1 cellular context compared by ENCODE assay signal in genomic region chr11:235998-236773, GRCh38.
TF ChIP-seq lines count a peak whose summit lies in the region.

Gene SIRT3, minus strand, starts transcription at chr11:236342. Its CDS starts 14 bp downstream, at chr11:236328.

TF ChIP-seq in K562, 482 proteins besides CTCF, POLR2A, EP300 and RAD21 (continued from another document and continues in another):
- no peak for TF ChIP-seq NR2C2 (CRISPR knock-in tag; IDR thresholded peaks at IDR 0.05)
- peak; percentile 95 for TF ChIP-seq NR2C2 (tag; IDR thresholded peaks at IDR 0.05)
- TF ChIP-seq THRB (CRISPR knock-in tag; conservative IDR thresholded peaks at IDR 0.05), result no peak
- peak; percentile 37 for TF ChIP-seq FOSL1 (tag; conservative IDR thresholded peaks at IDR 0.05)
- no peak for TF ChIP-seq FOXJ3 (CRISPR knock-in tag; IDR thresholded peaks at IDR 0.05)
- TF ChIP-seq HOMEZ (CRISPR knock-in tag; IDR thresholded peaks at IDR 0.05), result no peak
- peak; percentile 66 for TF ChIP-seq CCNT2 (IDR thresholded peaks at IDR 0.05; ENCODE audit: borderline replicate concordance, extremely low read depth, insufficient read length, low read depth, low read length)
- TF ChIP-seq CBFA2T2 (conservative IDR thresholded peaks at IDR 0.05), result no peak
- TF ChIP-seq SMAD3 (CRISPR knock-in tag; conservative IDR thresholded peaks at IDR 0.05), result no peak
- peak; percentile 83; the same call in 1 of the 2 replicates for TF ChIP-seq PHF8 (IDR thresholded peaks at IDR 0.05; ENCODE audit: borderline replicate concordance, low read length)
- no peak for TF ChIP-seq ZNF830 (CRISPR knock-in tag; IDR thresholded peaks at IDR 0.05)
- TF ChIP-seq BRCA1 (IDR thresholded peaks at IDR 0.05), result no peak
- no peak for TF ChIP-seq BRCA1 (CRISPR knock-in tag; IDR thresholded peaks at IDR 0.05)
- no peak for TF ChIP-seq SAFB (IDR thresholded peaks at IDR 0.05; ENCODE audit: borderline replicate concordance, low read depth, low read length)
- TF ChIP-seq ATF2 (CRISPR knock-in tag; IDR thresholded peaks at IDR 0.05), result no peak
- peak; percentile 93 for TF ChIP-seq ZFX (CRISPR knock-in tag; IDR thresholded peaks at IDR 0.05)
- no peak for TF ChIP-seq SP2 (IDR thresholded peaks at IDR 0.05; ENCODE audit: extremely low read depth, low read depth, low read length, poor library complexity, severe bottlenecking)
- no peak for TF ChIP-seq NFATC3 (IDR thresholded peaks at IDR 0.05)
- TF ChIP-seq SUPT5H (IDR thresholded peaks at IDR 0.05), result peak; percentile 61; the same call in 1 of the 2 replicates
- TF ChIP-seq HDAC8 (tag; IDR thresholded peaks at IDR 0.05), result no peak
- TF ChIP-seq ZBTB49 (CRISPR knock-in tag; IDR thresholded peaks at IDR 0.05; ENCODE audit: borderline replicate concordance), result no peak
- TF ChIP-seq CEBPG (CRISPR knock-in tag; IDR thresholded peaks at IDR 0.05), result peak; percentile 22; the same call in 1 of the 2 replicates
- no peak for TF ChIP-seq CEBPG (tag; conservative IDR thresholded peaks at IDR 0.05 in 1 of 2, IDR thresholded peaks at IDR 0.05 in 1 of 2)
- peak; percentile 40; the same call in 1 of the 2 replicates for TF ChIP-seq SMARCA4 (IDR thresholded peaks at IDR 0.05)
- TF ChIP-seq ZNF507 (tag; conservative IDR thresholded peaks at IDR 0.05), result no peak
- TF ChIP-seq ZBTB12 (CRISPR knock-in tag; IDR thresholded peaks at IDR 0.05), result no peak
- no peak for TF ChIP-seq ID3 (CRISPR knock-in tag; IDR thresholded peaks at IDR 0.05)
- TF ChIP-seq ID3 (tag; IDR thresholded peaks at IDR 0.05), result 0 out of 2 replicates have a peak, but pooled peaks have one; percentile 22
- no peak for TF ChIP-seq TAF15 (IDR thresholded peaks at IDR 0.05; ENCODE audit: low read depth, low read length)
- TF ChIP-seq FOXJ2 (tag; IDR thresholded peaks at IDR 0.05), result no peak
- peak in 1 of 2 experiments; percentile 89; a peak in 2 of 4 replicates for TF ChIP-seq TRIM24 (IDR thresholded peaks at IDR 0.05)
- peak; percentile 46; the same call in 1 of the 2 replicates for TF ChIP-seq SIN3B (IDR thresholded peaks at IDR 0.05; ENCODE audit: low read depth)
- no peak for TF ChIP-seq ZNF384 (IDR thresholded peaks at IDR 0.05; ENCODE audit: low read depth, low read length)
- no peak for TF ChIP-seq NFXL1 (CRISPR knock-in tag; IDR thresholded peaks at IDR 0.05)
- peak; percentile 33; the same call in 1 of the 2 replicates for TF ChIP-seq ZFP1 (CRISPR knock-in tag; IDR thresholded peaks at IDR 0.05)
- no peak for TF ChIP-seq ZNF436 (CRISPR knock-in tag; IDR thresholded peaks at IDR 0.05)
- peak; percentile 62 for TF ChIP-seq HMGN3 (IDR thresholded peaks at IDR 0.05; ENCODE audit: borderline replicate concordance, extremely low read depth, insufficient read length, low read depth, low read length)
- no peak for TF ChIP-seq TFE3 (CRISPR knock-in tag; IDR thresholded peaks at IDR 0.05)
- no peak for TF ChIP-seq ATF6 (CRISPR knock-in tag; IDR thresholded peaks at IDR 0.05)
- no peak for TF ChIP-seq SREBF2 (CRISPR knock-in tag; IDR thresholded peaks at IDR 0.05)
- peak; percentile 47; the same call in 1 of the 2 replicates for TF ChIP-seq REST (CRISPR knock-in tag; IDR thresholded peaks at IDR 0.05; ENCODE audit: low read depth)
- TF ChIP-seq KDM4B (IDR thresholded peaks at IDR 0.05; ENCODE audit: borderline replicate concordance in 2 of 2, low read depth in 1 of 2), result no peak
- TF ChIP-seq ZEB2 (IDR thresholded peaks at IDR 0.05), result peak; percentile 81
- TF ChIP-seq ATF3 (IDR thresholded peaks at IDR 0.05), result no peak
- TF ChIP-seq ATF3 (CRISPR knock-in tag; conservative IDR thresholded peaks at IDR 0.05), result peak; percentile 62; the same call in 1 of the 2 replicates
- peak; percentile 54; the same call in 1 of the 2 replicates for TF ChIP-seq TOE1 (IDR thresholded peaks at IDR 0.05; ENCODE audit: borderline replicate concordance)
- TF ChIP-seq TOE1 (CRISPR knock-in tag; IDR thresholded peaks at IDR 0.05; ENCODE audit: borderline replicate concordance, low read depth), result no peak
- TF ChIP-seq RBM25 (IDR thresholded peaks at IDR 0.05; ENCODE audit: low read depth, low read length, severe bottlenecking), result no peak
- no peak for TF ChIP-seq ZNF586 (CRISPR knock-in tag; conservative IDR thresholded peaks at IDR 0.05)
- no peak for TF ChIP-seq ILF3 (IDR thresholded peaks at IDR 0.05; ENCODE audit: borderline replicate concordance)
- 0 out of 2 replicates have a peak, but pooled peaks have one; percentile 16 for TF ChIP-seq NCOR1 (IDR thresholded peaks at IDR 0.05)
- no peak for TF ChIP-seq CBFA2T3 (IDR thresholded peaks at IDR 0.05)
- TF ChIP-seq E2F6 (IDR thresholded peaks at IDR 0.05; ENCODE audit: borderline replicate concordance in 1 of 2, extremely low read depth in 1 of 2, insufficient read depth in 1 of 2, insufficient read length in 1 of 2, low read depth in 1 of 2, low read length in 1 of 2, poor library complexity in 1 of 2, severe bottlenecking in 1 of 2), result peak in 1 of 2 experiments; percentile 47
